In the genomic region with DNA sequence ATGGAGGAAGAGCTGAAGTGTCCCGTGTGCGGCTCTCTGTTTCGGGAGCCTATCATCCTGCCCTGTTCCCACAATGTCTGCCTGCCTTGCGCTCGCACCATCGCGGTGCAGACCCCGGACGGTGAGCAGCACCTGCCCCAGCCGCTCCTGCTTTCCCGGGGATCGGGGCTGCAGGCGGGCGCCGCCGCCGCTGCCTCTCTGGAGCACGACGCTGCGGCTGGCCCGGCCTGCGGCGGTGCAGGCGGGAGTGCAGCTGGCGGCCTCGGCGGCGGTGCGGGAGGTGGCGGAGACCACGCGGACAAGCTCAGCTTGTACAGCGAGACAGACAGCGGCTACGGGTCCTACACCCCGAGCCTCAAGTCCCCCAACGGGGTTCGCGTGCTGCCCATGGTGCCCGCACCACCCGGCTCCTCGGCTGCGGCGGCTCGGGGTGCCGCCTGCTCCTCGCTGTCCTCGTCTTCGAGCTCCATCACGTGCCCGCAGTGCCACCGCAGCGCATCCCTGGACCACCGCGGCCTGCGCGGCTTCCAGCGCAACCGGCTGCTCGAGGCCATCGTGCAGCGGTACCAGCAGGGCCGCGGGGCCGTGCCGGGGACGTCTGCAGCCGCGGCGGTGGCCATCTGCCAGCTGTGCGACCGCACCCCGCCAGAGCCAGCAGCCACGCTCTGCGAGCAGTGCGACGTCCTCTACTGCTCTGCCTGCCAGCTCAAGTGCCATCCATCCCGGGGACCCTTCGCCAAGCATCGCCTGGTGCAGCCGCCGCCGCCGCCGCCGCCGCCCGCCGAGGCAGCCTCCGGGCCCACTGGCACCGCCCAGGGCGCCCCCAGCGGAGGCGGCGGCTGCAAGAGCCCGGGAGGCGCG, we compare ENCODE assay signal across 10 cellular contexts. TPM values are rescaled to one million over a fixed set of nuclear protein-coding genes. Genes with fewer than 3 reads are reported as not detected.
DNase-seq lines count a peak whose midpoint lies in the region; ATAC-seq and TF ChIP-seq lines count a peak whose summit lies in the region.
"Had no signal": no experiment of that assay in that cellular context is flagged by ENCODE, and none has a peak within 500 bp of the region (broad histone marks: within the 10 kb centered on the region; RNA-seq: fewer than 3 reads in every experiment).

No MANE protein-coding gene starts in this region.

- intact Hi-C loops in esophagus muscularis mucosa (cut with DNase I) (no loop called here), aorta (cut with DNase I) (no loop called here)

- TF ChIP-seq EP300 in esophagus muscularis mucosa (IDR thresholded peaks at IDR 0.05): no peak

- TF ChIP-seq CTCF in esophagus muscularis mucosa (IDR thresholded peaks at IDR 0.05) (no peak), retinal pigment epithelial cell (conservative IDR thresholded peaks at IDR 0.05; ENCODE audit: low read depth, low read length) (no peak)

- H3K4me1 ChIP-seq in esophagus muscularis mucosa (peaks cover 28 to 33% (median 33%) of the 10 kb centered on the region in 4 donors), aorta (ENCODE audit: control insufficient read depth in 1 of 2, insufficient read depth in 2 of 2, low read length in 2 of 2) (no peaks in the 10 kb centered on the region)

- no peak for TF ChIP-seq POLR2A in esophagus muscularis mucosa (IDR thresholded peaks at IDR 0.05; ENCODE audit: low read depth)

- DNase-seq in NCI-H146 (lab: John Stamatoyannopoulos, UW): peak; percentile 65
- DNase-seq in NCI-H146 treated with DMSO at 0.1 percent for 48 hours (lab: John Stamatoyannopoulos, UW; ENCODE audit: unreplicated experiment): no peak
- peak; percentile 31 for DNase-seq in NCI-H2171 (lab: John Stamatoyannopoulos, UW)
- DNase-seq in esophagus muscularis mucosa (ENCODE audit: extremely low spot score): no peak
- no peak for DNase-seq in retinal pigment epithelial cell (ENCODE audit: low read depth)
- DNase-seq in aorta: no peak
- DNase-seq in midbrain (lab: John Stamatoyannopoulos, UW): no peak
- DNase-seq: effector memory CD4-positive, alpha-beta T cell had no signal

- H3K27ac ChIP-seq in esophagus muscularis mucosa (replicated peaks in 1 of 4): no peak overlapping the region
- no peak overlapping the region for H3K27ac ChIP-seq in aorta (ENCODE audit: low read depth in 1 of 2, low read length in 2 of 2)

- ATAC-seq in aorta (ENCODE audit: low FRiP score) (no peak), GM18867 (IDR thresholded peaks at IDR 0.05; ENCODE audit: unreplicated experiment) (no peak)

- H3K27me3 ChIP-seq in esophagus muscularis mucosa: peaks cover 10 to 92% (median 46%) of the 10 kb centered on the region in 4 donors
- H3K27me3 ChIP-seq in aorta (ENCODE audit: control insufficient read depth in 1 of 2, insufficient read depth in 2 of 2, low read length in 1 of 2): no peaks in the 10 kb centered on the region

- H3K4me3 ChIP-seq in esophagus muscularis mucosa (peak overlapping the region; percentile 42 to 53 (median 46)), retinal pigment epithelial cell (ENCODE audit: low read length) (peak overlapping the region; percentile 27), aorta (ENCODE audit: low read length in 2 of 2) (peak overlapping the region in 1 of 2 donors; percentile 12)

- H3K9me3 ChIP-seq in esophagus muscularis mucosa (no peaks in the 10 kb centered on the region), aorta (ENCODE audit: control insufficient read depth, low read length) (peaks cover 1% of the 10 kb centered on the region)

- 25% methylated on average over 24 of the region's 98 CpGs for WGBS in esophagus muscularis mucosa
- WGBS in aorta, 2 donors: 6 to 10% methylated on average over 79 to 98 of the region's 98 CpGs

- H3K36me3 ChIP-seq in esophagus muscularis mucosa: no peaks in the 10 kb centered on the region
- no peaks in the 10 kb centered on the region for H3K36me3 ChIP-seq in aorta (ENCODE audit: control insufficient read depth in 1 of 2, insufficient read depth in 2 of 2, low read length in 1 of 2)

RNA-seq across cellular contexts. Expression of gene TRIM67, which starts 1.3 kb away (rescaled TPM):
- total RNA-seq in esophagus muscularis mucosa (under 1 TPM in 3 of 4 donors, not detected in 1; under 0.01 to 0.42 (median 0.13) TPM), aorta (not detected)
- under 1 TPM in 1 of 2 donors, not detected in 1; under 0.01 TPM for polyA plus RNA-seq in aorta
- total RNA-seq: activated CD8-positive, alpha-beta memory T cell treated with anti-CD3 and anti-CD28 coated beads, Interleukin-2, amount 10 ng/mL, durations not matched to agents 7 days and 5 days had no signal

Comparison
In these comparisons a context has a peak if more than half of its experiments do, and no peak if none do; other contexts are left out.
1. DNase-seq: peak in NCI-H146 (single experiment) and NCI-H2171 (single experiment); none in NCI-H146 treated with DMSO at 0.1 percent for 48 hours (single experiment), esophagus muscularis mucosa (single experiment), retinal pigment epithelial cell (single experiment), aorta (0 of 2) and midbrain (single experiment).